In genomic region chr4:181108237-181108636, GRCh38 we compare ENCODE assay signal across 18 cellular contexts.
DNase-seq lines count a peak whose midpoint lies in the region; ATAC-seq and TF ChIP-seq lines count a peak whose summit lies in the region.
"Had no signal": no experiment of that assay in that cellular context is flagged by ENCODE, and none has a peak within 500 bp of the region (broad histone marks: within the 10 kb centered on the region; RNA-seq: fewer than 3 reads in every experiment).

No MANE protein-coding gene starts in this region.

- H3K79me2 ChIP-seq in GM23338 (replicated peaks; ENCODE audit: insufficient read depth) (no peaks in the 10 kb centered on the region), neural progenitor cell (ENCODE audit: low read depth) (no peaks in the 10 kb centered on the region)

- TF ChIP-seq CTCF in GM23338 (conservative IDR thresholded peaks at IDR 0.05; ENCODE audit: low read depth in 2 of 2), result no peak
- TF ChIP-seq CTCF in WTC11 (IDR thresholded peaks at IDR 0.05), result no peak
- no peak for TF ChIP-seq CTCF in neural progenitor cell (IDR thresholded peaks at IDR 0.05)

- H3K4me1 Mint-ChIP-seq in GM23338 (peaks cover 17% of the 10 kb centered on the region), WTC11 (peaks cover 15% of the 10 kb centered on the region), neural progenitor cell (peaks cover 34% of the 10 kb centered on the region)
- H3K4me1 Mint-ChIP-seq: B cell; CD4-positive, CD25-positive, alpha-beta regulatory T cell had no signal

- H3K9me3 ChIP-seq in neural progenitor cell (ENCODE audit: low read depth), result no peaks in the 10 kb centered on the region
- H3K9me3 ChIP-seq: BLaER1, Caco-2 had no signal

- POLR2A ChIA-PET in WTC11 (lab: Charles Lee), result no interaction called here

- H3F3A ChIP-seq in GM23338 (replicated peaks; ENCODE audit: low read depth) (no peaks in the 10 kb centered on the region), neural progenitor cell (ENCODE audit: low read depth) (no peaks in the 10 kb centered on the region)

- 0 out of 2 replicates have a peak, but pooled peaks cover 5% of the 10 kb centered on the region for H3K4me1 ChIP-seq in GM23338 (ENCODE audit: insufficient read depth)
- H3K4me1 ChIP-seq in neural progenitor cell, result peaks cover 10% of the 10 kb centered on the region
- H3K4me1 ChIP-seq: BLaER1, Caco-2 had no signal

- H3K27me3 ChIP-seq in GM23338 (ENCODE audit: insufficient read depth) (no peaks in the 10 kb centered on the region), neural progenitor cell (no peaks in the 10 kb centered on the region)
- H3K27me3 ChIP-seq: BLaER1 had no signal

- CTCF ChIA-PET in WTC11 (lab: Charles Lee), result no interaction called here

- no peaks in the 10 kb centered on the region for H3K27me3 Mint-ChIP-seq in GM23338 (ENCODE audit: insufficient read depth, low read depth, poor library complexity)
- H3K27me3 Mint-ChIP-seq in WTC11 (ENCODE audit: low read depth), result no peaks in the 10 kb centered on the region
- H3K27me3 Mint-ChIP-seq in neural progenitor cell (ENCODE audit: insufficient read depth, low read depth), result no peaks in the 10 kb centered on the region
- H3K27me3 Mint-ChIP-seq: B cell; CD4-positive, CD25-positive, alpha-beta regulatory T cell had no signal

- H3K27ac Mint-ChIP-seq in GM23338, result no peak overlapping the region
- H3K27ac Mint-ChIP-seq in WTC11, result no peak overlapping the region
- H3K27ac Mint-ChIP-seq in neural progenitor cell, result peak overlapping the region; percentile 47
- H3K27ac Mint-ChIP-seq: B cell; CD4-positive, CD25-positive, alpha-beta regulatory T cell; CD8-positive, alpha-beta T cell; HFFc6 had no signal

- no peak overlapping the region for H2AFZ ChIP-seq in GM23338
- H2AFZ ChIP-seq in neural progenitor cell (replicated peaks), result no peak overlapping the region
- H2AFZ ChIP-seq: GM23248 had no signal

- no peak overlapping the region for H3K27ac ChIP-seq in GM23338 (ENCODE audit: low read depth)
- H3K27ac ChIP-seq in neural progenitor cell, result no peak overlapping the region
- H3K27ac ChIP-seq: BLaER1, C4-2B, GM23248 had no signal

- no peak overlapping the region for H3K4me2 ChIP-seq in GM23338
- H3K4me2 ChIP-seq in neural progenitor cell, result peak overlapping the region; percentile 34
- H3K4me2 ChIP-seq: BLaER1 had no signal

- no peak overlapping the region for H3K9ac ChIP-seq in neural progenitor cell
- H3K9ac ChIP-seq: BLaER1, GM23248 had no signal

- H3K36me3 ChIP-seq in GM23338 (ENCODE audit: insufficient read depth) (no peaks in the 10 kb centered on the region), neural progenitor cell (no peaks in the 10 kb centered on the region)
- H3K36me3 ChIP-seq: BLaER1 had no signal

- no peak overlapping the region for H3K4me3 ChIP-seq in GM23338
- no peak overlapping the region for H3K4me3 ChIP-seq in neural progenitor cell
- H3K4me3 ChIP-seq: BLaER1, GM12878, GM23248 had no signal

- DNase-seq in GM23338 (ENCODE audit: low spot score), result peak; percentile 5
- no peak for DNase-seq in WTC11 (ENCODE audit: low spot score)
- DNase-seq in neural progenitor cell (ENCODE audit: low spot score), result peak; percentile 47
- DNase-seq in T-helper 9 cell, result no peak
- no peak for DNase-seq in GDM1 (lab: John Stamatoyannopoulos, UW)
- no peak for DNase-seq in NCI-H510A (lab: John Stamatoyannopoulos, UW)
- DNase-seq: Caco-2; CD4-positive, CD25-positive, alpha-beta regulatory T cell; CD8-positive, alpha-beta T cell; DMS153; DND-41; GM23248; H9; HFFc6 had no signal

- H3K9me2 ChIP-seq in GM23338 (ENCODE audit: insufficient read depth), result no peaks in the 10 kb centered on the region

- H4K20me1 ChIP-seq in GM23338 (replicated peaks; ENCODE audit: insufficient read depth) (no peaks in the 10 kb centered on the region), neural progenitor cell (ENCODE audit: low read depth) (no peaks in the 10 kb centered on the region)
- H4K20me1 ChIP-seq: BLaER1 had no signal

- H3K36me3 Mint-ChIP-seq in GM23338 (ENCODE audit: low read depth) (no peaks in the 10 kb centered on the region), WTC11 (no peaks in the 10 kb centered on the region), neural progenitor cell (no peaks in the 10 kb centered on the region)
- H3K36me3 Mint-ChIP-seq: CD4-positive, CD25-positive, alpha-beta regulatory T cell; CD8-positive, alpha-beta T cell had no signal

- H3K9me3 Mint-ChIP-seq in GM23338, result no peaks in the 10 kb centered on the region
- no peaks in the 10 kb centered on the region for H3K9me3 Mint-ChIP-seq in WTC11
- H3K9me3 Mint-ChIP-seq in neural progenitor cell, result no peaks in the 10 kb centered on the region
- H3K9me3 Mint-ChIP-seq: CD8-positive, alpha-beta T cell; H9 had no signal

- H3K4me3 Mint-ChIP-seq in GM23338 (no peak overlapping the region), WTC11 (no peak overlapping the region), neural progenitor cell (no peak overlapping the region)
- H3K4me3 Mint-ChIP-seq: B cell; CD4-positive, CD25-positive, alpha-beta regulatory T cell; CD8-positive, alpha-beta T cell; H9; HFFc6 had no signal

- ATAC-seq in GM23338 (peak; percentile 58; the same call in 2 of the 3 replicates), WTC11 (peak; percentile 38)
- ATAC-seq: CD8-positive, alpha-beta T cell; GM12878 had no signal

TF ChIP-seq in GM23338, 12 proteins besides CTCF, POLR2A, EP300 and RAD21 (continues in another document):
- TF ChIP-seq STAT1 (IDR thresholded peaks at IDR 0.05; ENCODE audit: unreplicated experiment) (no peak), JUNB (IDR thresholded peaks at IDR 0.05; ENCODE audit: unreplicated experiment) (no peak), ZNF114 (CRISPR knock-in tag; IDR thresholded peaks at IDR 0.05) (no peak), ZNF331 (CRISPR knock-in tag; IDR thresholded peaks at IDR 0.05; ENCODE audit: low read depth) (no peak), POLR2AphosphoS5 (IDR thresholded peaks at IDR 0.05; ENCODE audit: low read depth) (no peak)

TF ChIP-seq in WTC11, 78 proteins besides CTCF, POLR2A, EP300 and RAD21 (continues in another document):
- TF ChIP-seq ZNF138 (CRISPR knock-in tag; conservative IDR thresholded peaks at IDR 0.05) (no peak), CREM (CRISPR knock-in tag; IDR thresholded peaks at IDR 0.05) (no peak), AR (CRISPR knock-in tag; IDR thresholded peaks at IDR 0.05) (no peak)
- TF ChIP-seq, protein P1, sequence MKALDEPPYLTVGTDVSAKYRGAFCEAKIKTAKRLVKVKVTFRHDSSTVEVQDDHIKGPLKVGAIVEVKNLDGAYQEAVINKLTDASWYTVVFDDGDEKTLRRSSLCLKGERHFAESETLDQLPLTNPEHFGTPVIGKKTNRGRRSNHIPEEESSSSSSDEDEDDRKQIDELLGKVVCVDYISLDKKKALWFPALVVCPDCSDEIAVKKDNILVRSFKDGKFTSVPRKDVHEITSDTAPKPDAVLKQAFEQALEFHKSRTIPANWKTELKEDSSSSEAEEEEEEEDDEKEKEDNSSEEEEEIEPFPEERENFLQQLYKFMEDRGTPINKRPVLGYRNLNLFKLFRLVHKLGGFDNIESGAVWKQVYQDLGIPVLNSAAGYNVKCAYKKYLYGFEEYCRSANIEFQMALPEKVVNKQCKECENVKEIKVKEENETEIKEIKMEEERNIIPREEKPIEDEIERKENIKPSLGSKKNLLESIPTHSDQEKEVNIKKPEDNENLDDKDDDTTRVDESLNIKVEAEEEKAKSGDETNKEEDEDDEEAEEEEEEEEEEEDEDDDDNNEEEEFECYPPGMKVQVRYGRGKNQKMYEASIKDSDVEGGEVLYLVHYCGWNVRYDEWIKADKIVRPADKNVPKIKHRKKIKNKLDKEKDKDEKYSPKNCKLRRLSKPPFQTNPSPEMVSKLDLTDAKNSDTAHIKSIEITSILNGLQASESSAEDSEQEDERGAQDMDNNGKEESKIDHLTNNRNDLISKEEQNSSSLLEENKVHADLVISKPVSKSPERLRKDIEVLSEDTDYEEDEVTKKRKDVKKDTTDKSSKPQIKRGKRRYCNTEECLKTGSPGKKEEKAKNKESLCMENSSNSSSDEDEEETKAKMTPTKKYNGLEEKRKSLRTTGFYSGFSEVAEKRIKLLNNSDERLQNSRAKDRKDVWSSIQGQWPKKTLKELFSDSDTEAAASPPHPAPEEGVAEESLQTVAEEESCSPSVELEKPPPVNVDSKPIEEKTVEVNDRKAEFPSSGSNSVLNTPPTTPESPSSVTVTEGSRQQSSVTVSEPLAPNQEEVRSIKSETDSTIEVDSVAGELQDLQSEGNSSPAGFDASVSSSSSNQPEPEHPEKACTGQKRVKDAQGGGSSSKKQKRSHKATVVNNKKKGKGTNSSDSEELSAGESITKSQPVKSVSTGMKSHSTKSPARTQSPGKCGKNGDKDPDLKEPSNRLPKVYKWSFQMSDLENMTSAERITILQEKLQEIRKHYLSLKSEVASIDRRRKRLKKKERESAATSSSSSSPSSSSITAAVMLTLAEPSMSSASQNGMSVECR (CRISPR knock-in tag; IDR thresholded peaks at IDR 0.05; ENCODE audit: borderline replicate concordance), result no peak
- TF ChIP-seq, protein P2, sequence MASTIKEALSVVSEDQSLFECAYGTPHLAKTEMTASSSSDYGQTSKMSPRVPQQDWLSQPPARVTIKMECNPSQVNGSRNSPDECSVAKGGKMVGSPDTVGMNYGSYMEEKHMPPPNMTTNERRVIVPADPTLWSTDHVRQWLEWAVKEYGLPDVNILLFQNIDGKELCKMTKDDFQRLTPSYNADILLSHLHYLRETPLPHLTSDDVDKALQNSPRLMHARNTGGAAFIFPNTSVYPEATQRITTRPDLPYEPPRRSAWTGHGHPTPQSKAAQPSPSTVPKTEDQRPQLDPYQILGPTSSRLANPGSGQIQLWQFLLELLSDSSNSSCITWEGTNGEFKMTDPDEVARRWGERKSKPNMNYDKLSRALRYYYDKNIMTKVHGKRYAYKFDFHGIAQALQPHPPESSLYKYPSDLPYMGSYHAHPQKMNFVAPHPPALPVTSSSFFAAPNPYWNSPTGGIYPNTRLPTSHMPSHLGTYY (CRISPR knock-in tag; IDR thresholded peaks at IDR 0.05), result no peak

Comparison
In these comparisons a context has a peak if more than half of its experiments do, and no peak if none do; other contexts are left out.
1. DNase-seq: peak in GM23338 (single experiment) and neural progenitor cell (single experiment); none in WTC11 (single experiment), T-helper 9 cell (single experiment), GDM1 (single experiment) and NCI-H510A (single experiment).